ENCODE assay signal across 5 cellular contexts in genomic region chr3:138802223-138802622, GRCh38. TPM values are rescaled to one million over a fixed set of nuclear protein-coding genes. Genes with fewer than 3 reads are reported as not detected.
DNase-seq lines count a peak whose midpoint lies in the region; ATAC-seq and TF ChIP-seq lines count a peak whose summit lies in the region.
"Not testable (repeated sequence)": the region's sequence is repeated elsewhere in the genome, so short reads cannot be mapped to it uniquely, and the experiment has no call there.

No MANE protein-coding gene starts in this region.

- intact Hi-C loops in left ventricle myocardium inferior (cut with micrococcal nuclease), result not testable (repeated sequence)

- not testable (repeated sequence) for H3K79me2 ChIP-seq in H9 (ENCODE audit: insufficient read depth, low read length)

- H2AK5ac ChIP-seq in H9 (ENCODE audit: insufficient read length, low read length), result not testable (repeated sequence)

- not testable (repeated sequence) for H4K20me1 ChIP-seq in H9 (ENCODE audit: control insufficient read depth, insufficient read depth, insufficient read length)

- not testable (repeated sequence) for H3T11ph ChIP-seq in H9 (ENCODE audit: low read length)

- H2BK120ac ChIP-seq in H9 (ENCODE audit: low read depth, low read length, poor library complexity, severe bottlenecking), result not testable (repeated sequence)

- not testable (repeated sequence) for H3K23ac ChIP-seq in H9 (ENCODE audit: insufficient read length, low read depth, low read length)

- TF ChIP-seq CTCF in H9 (conservative IDR thresholded peaks at IDR 0.05); WTC11 (IDR thresholded peaks at IDR 0.05); left ventricle myocardium inferior (IDR thresholded peaks at IDR 0.05; ENCODE audit: borderline replicate concordance); neutrophil (IDR thresholded peaks at IDR 0.05): not testable (repeated sequence)

- not testable (repeated sequence) for H3K4me2 ChIP-seq in H9 (ENCODE audit: insufficient read depth, insufficient read length, low read length)

- not testable (repeated sequence) for H3K27me3 Mint-ChIP-seq in H9 (ENCODE audit: low read depth); WTC11 (ENCODE audit: low read depth)

- not testable (repeated sequence) for H3K9me3 Mint-ChIP-seq in H9, WTC11

- H4K8ac ChIP-seq in H9 (replicated peaks; ENCODE audit: insufficient read length, low read depth, low read length), result not testable (repeated sequence)

- H3K9ac ChIP-seq in H9 (ENCODE audit: extremely low read depth, insufficient read length, low read length), result not testable (repeated sequence)

- H3K36me3 Mint-ChIP-seq in H9 (ENCODE audit: insufficient read depth in 1 of 3, low read depth in 3 of 3); WTC11: not testable (repeated sequence)

- not testable (repeated sequence) for H3K4me1 ChIP-seq in H9 (ENCODE audit: insufficient read depth, low read length)
- H3K4me1 ChIP-seq in left ventricle myocardium inferior, result peaks cover 31% of the 10 kb centered on the region
- peaks cover 13 to 16% of the 10 kb centered on the region in 2 experiments for H3K4me1 ChIP-seq in neutrophil (ENCODE audit: control insufficient read depth in 1 of 2, insufficient read depth in 1 of 2, low read depth in 1 of 2, low read length in 1 of 2)

- H3K9me3 ChIP-seq in H9 (ENCODE audit: control insufficient read depth, low read depth, low read length); left ventricle myocardium inferior (replicated peaks); neutrophil: not testable (repeated sequence)

- H2AFZ ChIP-seq in H9 (ENCODE audit: low read length), result not testable (repeated sequence)

- H2BK15ac ChIP-seq in H9 (ENCODE audit: low read depth, low read length), result not testable (repeated sequence)

- peaks cover 10% of the 10 kb centered on the region for H3K79me1 ChIP-seq in H9 (ENCODE audit: insufficient read depth, low read depth, low read length, poor library complexity, severe bottlenecking)

- not testable (repeated sequence) for H3K14ac ChIP-seq in H9 (ENCODE audit: insufficient read depth, low read length)

- H3K27me3 ChIP-seq in H9 (ENCODE audit: insufficient read depth, low read length); left ventricle myocardium inferior (ENCODE audit: low read depth); neutrophil: not testable (repeated sequence)

- POLR2A ChIA-PET in WTC11 (lab: Charles Lee), result not testable (repeated sequence)

- not testable (repeated sequence) for H3K4me3 Mint-ChIP-seq in H9, WTC11

- H3K18ac ChIP-seq in H9 (ENCODE audit: insufficient read length, low read depth, low read length), result not testable (repeated sequence)

- H3K4me3 ChIP-seq in left ventricle myocardium inferior; neutrophil (ENCODE audit: low read depth in 1 of 2, low read length in 1 of 2): not testable (repeated sequence)

- not testable (repeated sequence) for H4K91ac ChIP-seq in H9 (ENCODE audit: insufficient read length, low read depth, low read length)

- not testable (repeated sequence) for DNase-seq in H9; WTC11 (ENCODE audit: low spot score); caudate nucleus (lab: John Stamatoyannopoulos, UW); left ventricle myocardium inferior

- not testable (repeated sequence) for H2BK20ac ChIP-seq in H9 (ENCODE audit: low read depth, low read length, poor library complexity, severe bottlenecking)

- H3K56ac ChIP-seq in H9 (ENCODE audit: insufficient read length, low read depth, low read length), result not testable (repeated sequence)

- peak overlapping the region; percentile 39 to 95 (median 73); a peak in 3 of 7 replicates for H3K27ac Mint-ChIP-seq in H9
- 0 out of 2 replicates have a peak overlapping the region, but pooled peaks have one; percentile 9 for H3K27ac Mint-ChIP-seq in WTC11

- not testable (repeated sequence) for H2BK12ac ChIP-seq in H9 (ENCODE audit: insufficient read length, low read depth, low read length)

- H4K5ac ChIP-seq in H9 (ENCODE audit: insufficient read length, low read depth, low read length), result not testable (repeated sequence)

- not testable (repeated sequence) for H3K27ac ChIP-seq in H9 (ENCODE audit: insufficient read length, low read depth, low read length)
- peak overlapping the region; percentile 23 for H3K27ac ChIP-seq in caudate nucleus (ENCODE audit: low read depth, low read length)
- H3K27ac ChIP-seq in left ventricle myocardium inferior (replicated peaks), result peak overlapping the region; percentile 17
- H3K27ac ChIP-seq in neutrophil, result peak overlapping the region; percentile 47

- WGBS in H9 (ENCODE audit: extremely low coverage, insufficient read length, low lambda C conversion rate), result no CpG with 5 or more reads among the region's 6 CpGs

- not testable (repeated sequence) for ATAC-seq in WTC11

- not testable (repeated sequence) for H3K4ac ChIP-seq in H9 (ENCODE audit: low read depth, low read length)

- H3K23me2 ChIP-seq in H9 (ENCODE audit: insufficient read length, low read depth, low read length, poor library complexity, severe bottlenecking), result not testable (repeated sequence)

- H3K36me3 ChIP-seq in left ventricle myocardium inferior, neutrophil: not testable (repeated sequence)

- CTCF ChIA-PET in WTC11 (lab: Charles Lee), result not testable (repeated sequence)

- H2BK5ac ChIP-seq in H9 (ENCODE audit: insufficient read length, low read length), result not testable (repeated sequence)

- H3K4me1 Mint-ChIP-seq in H9 (peaks cover 5 to 20% of the 10 kb centered on the region in 2 experiments), WTC11 (peaks cover 10% of the 10 kb centered on the region)

RNA-seq across cellular contexts. Expression of gene PIK3CB, which starts 32.5 kb away (rescaled TPM):
- total RNA-seq in H9 (2021) (33.0 and 35.6 TPM in 2 replicates), WTC11 (2021) (36.0 to 40.0 TPM (median 38.5 TPM) in 3 replicates), left ventricle myocardium inferior (31.5 TPM)
